ENCODE assay signal across 8 cellular contexts in genomic region chr6:28252507-28252975, GRCh38.
DNase-seq lines count a peak whose midpoint lies in the region; ATAC-seq and TF ChIP-seq lines count a peak whose summit lies in the region.

No MANE protein-coding gene starts in this region.

- H3K36me3 ChIP-seq in MM.1S (replicated peaks; ENCODE audit: insufficient read depth, low read length) (no peaks in the 10 kb centered on the region; the same call in 1 of the 2 replicates), muscle layer of duodenum (ENCODE audit: control insufficient read depth in 1 of 2, insufficient read depth in 2 of 2, low read length in 2 of 2) (peaks cover 0 to 19% of the 10 kb centered on the region in 2 donors)

- H3F3A ChIP-seq in MM.1S (ENCODE audit: insufficient read depth, low read length) = no peaks in the 10 kb centered on the region

- H3K4me1 ChIP-seq in MM.1S (ENCODE audit: low read length) = peaks cover 12% of the 10 kb centered on the region
- H3K4me1 ChIP-seq in muscle layer of duodenum (ENCODE audit: control insufficient read depth in 1 of 2, insufficient read depth in 2 of 2, low read length in 2 of 2) = peaks cover 6 to 17% of the 10 kb centered on the region in 2 donors

- ATAC-seq in HG03565 (IDR thresholded peaks at IDR 0.05; ENCODE audit: unreplicated experiment) (no peak), HG03571 (IDR thresholded peaks at IDR 0.05; ENCODE audit: unreplicated experiment) (no peak)

- H3K79me2 ChIP-seq in MM.1S (ENCODE audit: low read length) = 0 out of 2 replicates have a peak, but pooled peaks cover 5% of the 10 kb centered on the region

- peak overlapping the region; percentile 94 for H3K4me2 ChIP-seq in MM.1S (ENCODE audit: low read depth, low read length)

- H3K9me3 ChIP-seq in MM.1S (replicated peaks; ENCODE audit: insufficient read depth, low read length) (no peaks in the 10 kb centered on the region), muscle layer of duodenum (ENCODE audit: control insufficient read depth in 1 of 2, low read length in 2 of 2) (no peaks in the 10 kb centered on the region)

- H3K9me2 ChIP-seq in MM.1S (replicated peaks; ENCODE audit: insufficient read depth, low read length) = no peaks in the 10 kb centered on the region

- H3K4me3 ChIP-seq in MM.1S (ENCODE audit: low read length) (peak overlapping the region; percentile 100), choroid plexus epithelial cell (ENCODE audit: low read depth, low read length) (peak overlapping the region; percentile 87), muscle layer of duodenum (ENCODE audit: low read depth in 1 of 2, low read length in 2 of 2) (peak overlapping the region; percentile 87 to 100)

- H2AFZ ChIP-seq in MM.1S (ENCODE audit: low read length) = peak overlapping the region; percentile 100

- no peak for TF ChIP-seq CTCF in MM.1S (IDR thresholded peaks at IDR 0.05; ENCODE audit: low read length)
- TF ChIP-seq CTCF in choroid plexus epithelial cell (conservative IDR thresholded peaks at IDR 0.05; ENCODE audit: low read depth, low read length) = no peak

- H3K27me3 ChIP-seq in MM.1S (replicated peaks; ENCODE audit: insufficient read depth, low read length) = no peaks in the 10 kb centered on the region
- H3K27me3 ChIP-seq in muscle layer of duodenum (ENCODE audit: low read depth, low read length) = no peaks in the 10 kb centered on the region

- H3K27ac ChIP-seq in MM.1S (ENCODE audit: low read length) (no peak overlapping the region), muscle layer of duodenum (ENCODE audit: low read length) (peak overlapping the region; percentile 53)

- no peaks in the 10 kb centered on the region for H4K20me1 ChIP-seq in MM.1S (ENCODE audit: insufficient read depth, low read length)

- peak; percentile 57 for DNase-seq in activated CD8-positive, alpha-beta memory T cell treated with anti-CD3 and anti-CD28 coated beads, Interleukin-2, amount 50 U/mL, for 48 hours
- DNase-seq in activated CD8-positive, alpha-beta memory T cell treated with anti-CD3 and anti-CD28 coated beads for 24 hours = no peak
- DNase-seq in MM.1S (no peak), choroid plexus epithelial cell (ENCODE audit: low read depth) (no peak), COR-L47 (lab: John Stamatoyannopoulos, UW) (no peak)

- H3K9ac ChIP-seq in MM.1S (ENCODE audit: low read length) = peak overlapping the region; percentile 69; the same call in 1 of the 2 replicates
